In the genomic region with DNA sequence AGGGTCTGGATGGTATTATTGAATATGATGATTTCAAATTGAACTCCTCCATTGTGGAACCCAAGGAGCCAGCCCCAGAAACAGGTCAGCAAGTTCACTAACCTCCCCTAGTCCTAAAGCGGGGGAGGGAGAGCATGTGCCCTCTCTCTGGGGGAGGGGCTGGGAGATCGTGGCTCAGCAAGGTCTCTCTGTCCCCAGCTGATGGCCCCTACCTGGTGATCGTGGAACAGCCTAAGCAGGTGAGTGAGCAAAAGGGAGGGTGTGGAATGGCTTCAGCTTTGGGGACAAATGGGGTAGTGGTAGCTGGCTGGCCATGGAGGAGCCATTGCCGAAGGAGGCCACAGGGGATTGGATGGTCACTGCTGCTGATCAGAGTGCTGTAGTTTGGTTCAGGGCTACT, we compare ENCODE assay signal across 9 cellular contexts. TPM values are rescaled to one million over a fixed set of nuclear protein-coding genes. Genes with fewer than 3 reads are reported as not detected.
A peak's percentile ranks its signal among the peaks of the same experiment; 100 is the strongest.
DNase-seq lines count a peak whose midpoint lies in the region; ATAC-seq and TF ChIP-seq lines count a peak whose summit lies in the region.
"Had no signal": no experiment of that assay in that cellular context is flagged by ENCODE, and none has a peak within 500 bp of the region (broad histone marks: within the 10 kb centered on the region; RNA-seq: fewer than 3 reads in every experiment).

No MANE protein-coding gene starts in this region.

- CTCF ChIA-PET in Calu3 (lab: Charles Lee) (interaction anchor here (1.1 to 3.3 kb wide), 2 partner anchors 26 to 39 kb away, joined by 4 to 18 read pairs; partner anchors contain the start of gene FBXL15), RWPE1 (lab: Yijun Ruan, JAX) (interaction anchor here (0.7 to 7.6 kb wide), 4 partner anchors 26 to 1262 kb away, joined by 6 to 108 read pairs (median 27); partner anchors contain the start of gene FBXL15)

- no peaks in the 10 kb centered on the region for H3K27me3 ChIP-seq in esophagus (ENCODE audit: control insufficient read depth in 1 of 2, insufficient read depth in 2 of 2, low read length in 2 of 2)

- H3K9me3 Mint-ChIP-seq in Calu3 (ENCODE audit: low read depth, unreplicated experiment) (no peaks in the 10 kb centered on the region), progenitor cell of endocrine pancreas (ENCODE audit: low read depth) (no peaks in the 10 kb centered on the region)

- H3K36me3 ChIP-seq in esophagus (ENCODE audit: control insufficient read depth in 2 of 2, insufficient read depth in 2 of 2, low read length in 1 of 2): peaks cover 0 to 10% of the 10 kb centered on the region in 2 donors

- no peaks in the 10 kb centered on the region for H3K9me3 ChIP-seq in esophagus (ENCODE audit: control insufficient read depth in 2 of 2, insufficient read depth in 1 of 2, low read depth in 1 of 2, low read length in 1 of 2)

- peak overlapping the region; percentile 58 for H3K27ac Mint-ChIP-seq in Calu3 (ENCODE audit: unreplicated experiment)
- H3K27ac Mint-ChIP-seq in progenitor cell of endocrine pancreas: peak overlapping the region; percentile 82

- intact Hi-C loops in Calu3 (cut with micrococcal nuclease; ENCODE audit: unreplicated experiment): no loop called here

- ATAC-seq in GM21737 (IDR thresholded peaks at IDR 0.05; ENCODE audit: unreplicated experiment) (no peak), GM18868 (IDR thresholded peaks at IDR 0.05; ENCODE audit: unreplicated experiment) (no peak)

- H3K27ac ChIP-seq in RWPE1 (peak overlapping the region; percentile 85), esophagus (ENCODE audit: low read depth in 2 of 2, low read length in 1 of 2) (peak overlapping the region; percentile 78 to 99)

- no peaks in the 10 kb centered on the region for H3K27me3 Mint-ChIP-seq in Calu3 (ENCODE audit: unreplicated experiment)
- peaks cover 17% of the 10 kb centered on the region for H3K27me3 Mint-ChIP-seq in progenitor cell of endocrine pancreas

- no peak for DNase-seq in Calu3
- DNase-seq in RWPE1 (ENCODE audit: low spot score): no peak
- no peak for DNase-seq in progenitor cell of endocrine pancreas (ENCODE audit: low spot score, unreplicated experiment)
- no peak for DNase-seq in NCI-H1048 (lab: John Stamatoyannopoulos, UW)
- no peak for DNase-seq in NCI-H187 treated with DMSO at 0.1 percent for 48 hours (lab: John Stamatoyannopoulos, UW)
- DNase-seq: stimulated activated CD4-positive, alpha-beta T cell treated with anti-CD3 and anti-CD28 coated beads, Interleukin-4, amount 100 ng/mL, for 1 hour had no signal

- H3K4me3 Mint-ChIP-seq in Calu3 (ENCODE audit: low read depth, unreplicated experiment): peak overlapping the region; percentile 90
- peak overlapping the region; percentile 72 for H3K4me3 Mint-ChIP-seq in progenitor cell of endocrine pancreas (ENCODE audit: low read depth)

- BruUV-seq in Calu3 (replicated peaks; lab: Mats Ljungman, UMichigan): no TSS peak

- peak overlapping the region; percentile 63 to 71 for H3K4me3 ChIP-seq in esophagus (ENCODE audit: low read depth in 1 of 2, low read length in 2 of 2)

- peaks cover 52% of the 10 kb centered on the region for H3K36me3 Mint-ChIP-seq in Calu3 (ENCODE audit: insufficient read depth, unreplicated experiment)
- H3K36me3 Mint-ChIP-seq in progenitor cell of endocrine pancreas (ENCODE audit: insufficient read depth): no peaks in the 10 kb centered on the region

- POLR2A ChIA-PET in RWPE1 (lab: Yijun Ruan, JAX; ENCODE audit: low non-redundant PET): interaction anchor here (0.6 to 1.0 kb wide), 2 partner anchors 130 to 185 kb away, joined by 3 to 7 read pairs; no protein-coding TSS in a partner anchor

- H3K4me1 Mint-ChIP-seq in Calu3 (ENCODE audit: low read depth, unreplicated experiment) (peaks cover 8% of the 10 kb centered on the region), progenitor cell of endocrine pancreas (ENCODE audit: low read depth) (peaks cover 10% of the 10 kb centered on the region)

- TF ChIP-seq CTCF in Calu3 (IDR thresholded peaks at IDR 0.05; ENCODE audit: unreplicated experiment) (no peak), RWPE1 (conservative IDR thresholded peaks at IDR 0.05; ENCODE audit: low read depth) (no peak), progenitor cell of endocrine pancreas (IDR thresholded peaks at IDR 0.05; ENCODE audit: unreplicated experiment) (no peak)

- peaks cover 7 to 18% of the 10 kb centered on the region in 2 donors for H3K4me1 ChIP-seq in esophagus (ENCODE audit: control insufficient read depth in 2 of 2, insufficient read depth in 2 of 2, low read length in 1 of 2)

- 31 to 40% methylated on average over 4 of the region's 4 CpGs for WGBS in esophagus, 2 donors

RNA-seq across cellular contexts. Expression of gene NFKB2, which starts 0.7 kb away (rescaled TPM):
- total RNA-seq in Calu3 (2022) (64.7 and 72.9 TPM in 2 replicates), progenitor cell of endocrine pancreas (21.6 and 23.1 TPM in 2 replicates)
- 10 to 100 TPM; 11.4 to 22.6 TPM for polyA plus RNA-seq in esophagus

RNA-seq across cellular contexts. Expression of gene PSD, which starts 22.3 kb away (rescaled TPM):
- total RNA-seq in Calu3 (2022) (0.34 and 0.35 TPM in 2 replicates), progenitor cell of endocrine pancreas (8.9 and 10.7 TPM in 2 replicates)
- 1 to 10 TPM; 1.1 to 2.1 TPM for polyA plus RNA-seq in esophagus

RNA-seq across cellular contexts. Expression of gene FBXL15, which starts 24.4 kb away (rescaled TPM):
- total RNA-seq in Calu3 (2022): 5.5 and 6.4 TPM in 2 replicates
- 10 to 100 TPM in 1 of 2 donors, 1 to 10 TPM in 1; 6.3 to 15.2 TPM for polyA plus RNA-seq in esophagus
- total RNA-seq in progenitor cell of endocrine pancreas: 14.0 and 14.9 TPM in 2 replicates

RNA-seq across cellular contexts. Expression of gene CUEDC2, which starts 36.1 kb away (rescaled TPM):
- total RNA-seq in Calu3 (2022) (38.1 and 43.8 TPM in 2 replicates), progenitor cell of endocrine pancreas (69.9 and 70.5 TPM in 2 replicates)
- polyA plus RNA-seq in esophagus: 10 to 100 TPM; 16.3 to 30.3 TPM

RNA-seq across cellular contexts. Expression of gene C10orf95, which starts 55.1 kb away (rescaled TPM):
- 0.57 and 0.59 TPM in 2 replicates for total RNA-seq in Calu3 (2022)
- under 1 TPM; 0.37 to 0.65 TPM for polyA plus RNA-seq in esophagus
- total RNA-seq in progenitor cell of endocrine pancreas: 0.73 and 0.77 TPM in 2 replicates
